In the genomic region with DNA sequence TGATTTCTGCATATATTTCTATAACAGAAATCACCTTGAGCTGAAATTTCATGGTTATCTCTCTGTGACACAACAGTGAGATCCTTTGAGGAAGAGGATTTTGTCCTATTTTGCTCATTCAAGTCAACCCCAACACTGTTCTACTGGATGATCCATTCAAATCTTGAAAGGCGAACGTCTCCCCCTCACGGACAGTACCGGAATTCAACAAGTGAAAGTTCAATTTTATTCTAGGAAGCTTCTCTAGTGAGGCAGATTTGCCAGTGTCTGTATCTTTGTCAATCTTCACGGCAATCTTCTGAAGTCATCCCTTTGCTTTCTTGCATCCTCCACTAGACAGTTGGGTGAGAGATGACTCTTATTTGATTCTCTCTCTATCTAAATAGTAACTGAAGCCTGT, we compare ENCODE assay signal across 13 cellular contexts.
DNase-seq lines count a peak whose midpoint lies in the region; ATAC-seq and TF ChIP-seq lines count a peak whose summit lies in the region.
"Had no signal": no experiment of that assay in that cellular context is flagged by ENCODE, and none has a peak within 500 bp of the region (broad histone marks: within the 10 kb centered on the region; RNA-seq: fewer than 3 reads in every experiment).

No MANE protein-coding gene starts in this region.

- H3K9me3 ChIP-seq in RWPE2 (ENCODE audit: severe bottlenecking), result no peaks in the 10 kb centered on the region
- H3K9me3 ChIP-seq in spleen, result peaks cover 0 to 10% (median 2%) of the 10 kb centered on the region in 8 donors
- H3K9me3 ChIP-seq: esophagus muscularis mucosa had no signal

- H3K4me1 ChIP-seq in RWPE2 (ENCODE audit: insufficient read depth, poor library complexity, severe bottlenecking), result no peaks in the 10 kb centered on the region
- no peaks in the 10 kb centered on the region for H3K4me1 ChIP-seq in foreskin keratinocyte
- no peaks in the 10 kb centered on the region for H3K4me1 ChIP-seq in spleen
- H3K4me1 ChIP-seq: esophagus muscularis mucosa had no signal

- no peak overlapping the region for H3K27ac ChIP-seq in C4-2B
- H3K27ac ChIP-seq in RWPE2 (ENCODE audit: poor library complexity, severe bottlenecking), result no peak overlapping the region
- no peak overlapping the region for H3K27ac ChIP-seq in foreskin keratinocyte
- H3K27ac ChIP-seq in spleen, result no peak overlapping the region
- H3K27ac ChIP-seq: esophagus muscularis mucosa, stomach had no signal

- no peaks in the 10 kb centered on the region for H3K27me3 ChIP-seq in RWPE2 (ENCODE audit: insufficient read depth, poor library complexity, severe bottlenecking)
- H3K27me3 ChIP-seq in foreskin keratinocyte, result no peaks in the 10 kb centered on the region
- no peaks in the 10 kb centered on the region for H3K27me3 ChIP-seq in spleen (replicated peaks in 1 of 7)
- H3K27me3 ChIP-seq: esophagus muscularis mucosa, stomach had no signal

- ATAC-seq in RWPE2 (ENCODE audit: low read depth) (no peak), foreskin keratinocyte (no peak), HG03280 (IDR thresholded peaks at IDR 0.05; ENCODE audit: unreplicated experiment) (no peak)

- no peak for TF ChIP-seq POLR2A in spleen (IDR thresholded peaks at IDR 0.05)

- TF ChIP-seq CTCF in C4-2B (conservative IDR thresholded peaks at IDR 0.05) (peak; percentile 37), RWPE2 (IDR thresholded peaks at IDR 0.05; ENCODE audit: poor library complexity, severe bottlenecking) (peak; percentile 38), foreskin keratinocyte (conservative IDR thresholded peaks at IDR 0.05) (peak; percentile 38), spleen (IDR thresholded peaks at IDR 0.05 in 8 of 11, conservative IDR thresholded peaks at IDR 0.05 in 3 of 11) (no peak)

- 69 to 93% (median 85%) methylated on average over 5 of the region's 5 CpGs for WGBS in spleen, 5 donors

- intact Hi-C loops in spleen (cut with DNase I; ENCODE audit: low total_unique reads), result no loop called here

- no peak overlapping the region for H3K4me3 ChIP-seq in RWPE2 (ENCODE audit: severe bottlenecking)
- H3K4me3 ChIP-seq in spleen, result no peak overlapping the region
- H3K4me3 ChIP-seq: esophagus muscularis mucosa, stomach had no signal

- DNase-seq in HT1080 (ENCODE audit: low read depth), result peak; percentile 40
- DNase-seq in RWPE2 (ENCODE audit: low spot score), result no peak
- DNase-seq in foreskin keratinocyte, result no peak
- no peak for DNase-seq in NCI-H345 treated with DMSO at 0.1 percent for 48 hours (lab: John Stamatoyannopoulos, UW; ENCODE audit: unreplicated experiment)
- DNase-seq in spleen, result no peak
- DNase-seq in NCI-H1930 (lab: John Stamatoyannopoulos, UW), result no peak
- DNase-seq: activated CD4-positive, alpha-beta T cell treated with anti-CD3 and anti-CD28 coated beads, Interleukin-2, amount 50 U/mL, for 1 hour; activated gamma-delta T cell treated with Interleukin-2 at 50 U/mL for 16 hours; NCI-H2107; stomach had no signal

- no peaks in the 10 kb centered on the region for H3K36me3 ChIP-seq in RWPE2 (ENCODE audit: low read depth)
- H3K36me3 ChIP-seq in spleen, result no peaks in the 10 kb centered on the region
- H3K36me3 ChIP-seq: esophagus muscularis mucosa, stomach had no signal

Comparison
In these comparisons a context has a peak if more than half of its experiments do, and no peak if none do; other contexts are left out.
1. CTCF ChIP-seq: peak in C4-2B (single experiment), RWPE2 (single experiment) and foreskin keratinocyte (single experiment); none in spleen (0 of 11).